ENCODE assay signal across 15 cellular contexts in the genomic region with DNA sequence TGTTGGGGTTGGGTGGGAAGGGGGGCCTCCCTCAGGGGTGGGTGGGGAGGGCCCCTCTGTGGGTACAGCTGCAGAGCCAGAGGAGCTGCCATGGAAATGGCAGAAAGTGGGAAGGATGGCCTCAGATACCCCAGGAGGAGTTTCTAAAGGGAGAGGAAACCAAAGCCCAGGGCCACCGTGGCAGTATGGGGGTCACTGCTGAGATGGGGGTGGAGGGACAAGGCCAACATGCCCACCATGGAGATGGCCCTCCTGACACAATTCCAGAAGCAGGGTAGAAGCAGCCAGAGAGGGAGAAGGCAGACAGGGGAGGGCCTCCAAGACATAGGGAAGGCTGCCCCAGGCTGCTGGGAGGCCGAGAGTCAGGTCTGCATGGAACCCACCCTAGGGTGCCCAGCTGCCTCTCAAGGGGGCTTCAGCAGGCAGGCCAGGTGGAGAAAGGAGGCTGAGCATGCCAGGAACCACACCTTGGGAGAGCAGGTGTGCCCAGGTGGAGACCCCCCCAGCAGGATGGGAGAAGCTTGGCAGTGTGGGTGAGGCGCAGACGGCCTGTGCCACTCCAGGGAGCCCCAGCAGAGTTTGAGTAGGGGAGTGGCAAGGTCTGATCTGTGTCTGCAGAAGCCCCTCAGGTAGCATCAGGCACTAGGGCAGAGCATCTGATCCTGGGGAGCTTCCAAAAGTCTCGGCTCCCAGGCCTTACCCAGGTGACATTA.
"Had no signal": no experiment of that assay in that cellular context is flagged by ENCODE, and none has a peak within 500 bp of the region (broad histone marks: within the 10 kb centered on the region; RNA-seq: fewer than 3 reads in every experiment).

No MANE protein-coding gene starts in this region.

- DNase-seq: activated CD4-positive, alpha-beta T cell treated with anti-CD3 and anti-CD28 coated beads, Interleukin-2, amount 50 U/mL, for 4 hours; activated naive CD4-positive, alpha-beta T cell; activated T-cell treated with anti-CD3 and anti-CD28 coated beads, Interleukin-2, amount 50 U/mL, for 4 hours; hypothalamus; naive thymus-derived CD4-positive, alpha-beta T cell; nucleus accumbens; SK-N-SH; stimulated activated CD4-positive, alpha-beta T cell treated with anti-CD3 and anti-CD28 coated beads, Interleukin-12 subunit alpha, Interleukin-12 subunit beta, amount 100 ng/mL, for 4 hours; stimulated activated naive CD4-positive, alpha-beta T cell had no signal

- H3K4me1 Mint-ChIP-seq: central memory CD8-positive, alpha-beta T cell; naive thymus-derived CD4-positive, alpha-beta T cell had no signal

- H3K9ac ChIP-seq: SK-N-SH had no signal

- H3K4me3 Mint-ChIP-seq: activated T-cell treated with anti-CD3 and anti-CD28 coated beads, Interleukin-2, amount 50 U/mL, for 4 hours; central memory CD8-positive, alpha-beta T cell; T-helper 1 cell treated with Interleukin-12 subunit alpha and Interleukin-12 subunit beta and Interleukin-4 antibody, amounts not matched to agents 30 μg/mL and 1 μg/mL, for 36 hours; WTC11 had no signal

- H3K27ac ChIP-seq: psoas muscle, right lobe of liver, upper lobe of left lung had no signal

- H3K4me2 ChIP-seq: SK-N-SH had no signal

- H3K36me3 Mint-ChIP-seq: naive thymus-derived CD4-positive, alpha-beta T cell had no signal

- H3K9me3 ChIP-seq: psoas muscle, right lobe of liver, SK-N-SH, upper lobe of left lung had no signal

- H3K27ac Mint-ChIP-seq: naive thymus-derived CD4-positive, alpha-beta T cell; T-helper 1 cell treated with Interleukin-12 subunit alpha and Interleukin-12 subunit beta and Interleukin-4 antibody, amounts not matched to agents 30 μg/mL and 1 μg/mL, for 36 hours; WTC11 had no signal

- H3K27me3 Mint-ChIP-seq: central memory CD8-positive, alpha-beta T cell had no signal

- H3K9me3 Mint-ChIP-seq: activated T-cell treated with anti-CD3 and anti-CD28 coated beads, Interleukin-2, amount 50 U/mL, for 4 hours; central memory CD8-positive, alpha-beta T cell; T-helper 1 cell treated with Interleukin-12 subunit alpha and Interleukin-12 subunit beta and Interleukin-4 antibody, amounts not matched to agents 30 μg/mL and 1 μg/mL, for 36 hours had no signal

- H3K36me3 ChIP-seq: right lobe of liver, upper lobe of left lung had no signal

- H3K4me3 ChIP-seq: psoas muscle, right lobe of liver, upper lobe of left lung had no signal

- H3K4me1 ChIP-seq: psoas muscle, right lobe of liver had no signal

- H3K27me3 ChIP-seq: right lobe of liver, upper lobe of left lung had no signal
